Comparison of ENCODE assay signal across 16 cellular contexts in the genomic region with DNA sequence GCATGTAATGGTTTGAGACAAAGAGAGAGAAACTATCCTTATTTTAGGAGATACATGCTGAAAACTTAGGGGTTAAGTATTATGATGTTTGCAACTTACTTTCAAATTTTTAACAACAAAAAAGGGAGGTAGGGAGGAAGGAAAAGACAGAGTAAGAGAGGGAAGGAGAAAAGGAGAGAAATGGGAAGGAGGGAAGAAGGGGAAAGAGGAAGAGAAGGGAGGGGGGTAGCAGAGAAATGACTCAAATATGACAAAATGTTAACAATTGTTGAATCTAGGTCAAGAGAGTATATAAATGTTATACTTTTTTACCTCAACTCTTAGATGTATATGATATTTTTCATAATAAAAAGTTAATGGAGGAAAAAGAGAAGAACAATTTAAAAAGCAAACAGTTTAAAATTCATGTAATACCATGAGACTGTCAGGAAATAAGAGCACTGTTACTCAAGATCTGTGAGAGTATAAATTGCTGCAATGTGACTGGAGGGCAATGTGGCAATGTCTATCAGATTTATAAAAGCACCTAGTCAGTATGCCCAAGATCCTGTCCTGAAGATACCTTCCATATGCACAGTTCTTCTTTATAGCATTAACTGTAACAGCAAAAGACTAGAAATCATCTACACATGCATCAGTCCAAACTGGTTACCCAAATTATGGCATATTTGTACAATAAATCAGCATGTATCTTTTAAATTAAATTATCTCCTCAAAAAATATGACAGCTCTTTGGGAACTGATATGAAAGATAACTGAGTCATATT. TPM values are rescaled to one million over a fixed set of nuclear protein-coding genes. Genes with fewer than 3 reads are reported as not detected.
DNase-seq lines count a peak whose midpoint lies in the region; ATAC-seq and TF ChIP-seq lines count a peak whose summit lies in the region.
"Had no signal": no experiment of that assay in that cellular context is flagged by ENCODE, and none has a peak within 500 bp of the region (broad histone marks: within the 10 kb centered on the region; RNA-seq: fewer than 3 reads in every experiment).

No MANE protein-coding gene starts in this region.

- peaks cover 24 to 68% (median 54%) of the 10 kb centered on the region in 4 donors for H3K4me1 Mint-ChIP-seq in CD4-positive, CD25-positive, alpha-beta regulatory T cell
- H3K4me1 Mint-ChIP-seq in activated naive CD8-positive, alpha-beta T cell treated with anti-CD3 and anti-CD28 coated beads, Interleukin-2, amount 50 U/mL, for 24 hours: peaks cover 76% of the 10 kb centered on the region
- peaks cover 41% of the 10 kb centered on the region for H3K4me1 Mint-ChIP-seq in memory B cell

- no peaks in the 10 kb centered on the region for H3K27me3 ChIP-seq in CD4-positive, CD25-positive, alpha-beta regulatory T cell (ENCODE audit: control insufficient read depth, insufficient read depth, low read length)
- H3K27me3 ChIP-seq: heart right ventricle, vagina had no signal

- H3K36me3 Mint-ChIP-seq in CD4-positive, CD25-positive, alpha-beta regulatory T cell: peaks cover 37% of the 10 kb centered on the region
- peaks cover 58% of the 10 kb centered on the region for H3K36me3 Mint-ChIP-seq in activated naive CD8-positive, alpha-beta T cell treated with anti-CD3 and anti-CD28 coated beads, Interleukin-2, amount 50 U/mL, for 24 hours (ENCODE audit: low read depth)
- peaks cover 25% of the 10 kb centered on the region for H3K36me3 Mint-ChIP-seq in memory B cell

- DNase-seq in CD4-positive, CD25-positive, alpha-beta regulatory T cell: no peak
- no peak for DNase-seq in activated naive CD8-positive, alpha-beta T cell treated with anti-CD3 and anti-CD28 coated beads, Interleukin-2, amount 50 U/mL, for 24 hours
- DNase-seq in memory B cell (ENCODE audit: low spot score in 2 of 2) (no peak), NCI-H345 (lab: John Stamatoyannopoulos, UW) (no peak), COLO829 (ENCODE audit: low spot score) (no peak)
- DNase-seq: heart right ventricle, kidney, NCI-H1417 treated with DMSO at 0.1 percent for 48 hours, NCI-H510A treated with DMSO at 0.1 percent for 48 hours, OCI-M1 had no signal

- H3K4me3 ChIP-seq in CD4-positive, CD25-positive, alpha-beta regulatory T cell (ENCODE audit: low read depth, low read length): no peak overlapping the region
- no peak overlapping the region for H3K4me3 ChIP-seq in HEK293 (ENCODE audit: low read depth, low read length)
- H3K4me3 ChIP-seq: heart right ventricle, K562, vagina had no signal

- no peaks in the 10 kb centered on the region for H3K27me3 Mint-ChIP-seq in CD4-positive, CD25-positive, alpha-beta regulatory T cell
- no peaks in the 10 kb centered on the region for H3K27me3 Mint-ChIP-seq in activated naive CD8-positive, alpha-beta T cell treated with anti-CD3 and anti-CD28 coated beads, Interleukin-2, amount 50 U/mL, for 24 hours
- H3K27me3 Mint-ChIP-seq in memory B cell: no peaks in the 10 kb centered on the region
- H3K27me3 Mint-ChIP-seq: stimulated activated naive B cell treated with anti-CD40 and anti-IgM and Interleukin-4, amounts not matched to agents 10 μg/mL and 1 μg/mL and 100 μg/mL, for 72 hours had no signal

- CTCF ChIA-PET in HEK293 (lab: Yijun Ruan, JAX): no interaction called here

- peaks cover 18% of the 10 kb centered on the region for H3K36me3 ChIP-seq in CD4-positive, CD25-positive, alpha-beta regulatory T cell (ENCODE audit: control insufficient read depth, insufficient read depth, low read length)
- H3K36me3 ChIP-seq in HEK293 (ENCODE audit: control insufficient read depth in 2 of 2, insufficient read depth in 1 of 2, low read length in 2 of 2): peaks cover 3 to 5% of the 10 kb centered on the region in 2 experiments; a peak in 2 of 3 replicates
- H3K36me3 ChIP-seq: vagina had no signal

- no peak for ATAC-seq in CD4-positive, CD25-positive, alpha-beta regulatory T cell (ENCODE audit: low read depth in 2 of 2)
- ATAC-seq in activated naive CD8-positive, alpha-beta T cell treated with anti-CD3 and anti-CD28 coated beads, Interleukin-2, amount 50 U/mL, for 24 hours: no peak
- no peak for ATAC-seq in memory B cell (ENCODE audit: low read depth)
- ATAC-seq in GM19463 (IDR thresholded peaks at IDR 0.05; ENCODE audit: unreplicated experiment): no peak
- ATAC-seq: heart right ventricle, K562 had no signal

- POLR2A ChIA-PET in HEK293 (lab: Yijun Ruan, JAX): no interaction called here

- no peaks in the 10 kb centered on the region for H3K9me3 Mint-ChIP-seq in CD4-positive, CD25-positive, alpha-beta regulatory T cell
- no peaks in the 10 kb centered on the region for H3K9me3 Mint-ChIP-seq in activated naive CD8-positive, alpha-beta T cell treated with anti-CD3 and anti-CD28 coated beads, Interleukin-2, amount 50 U/mL, for 24 hours
- H3K9me3 Mint-ChIP-seq in memory B cell: peaks cover under 1% of the 10 kb centered on the region
- H3K9me3 Mint-ChIP-seq: stimulated activated naive B cell treated with anti-CD40 and anti-IgM and Interleukin-4, amounts not matched to agents 10 μg/mL and 1 μg/mL and 100 μg/mL, for 72 hours had no signal

- H3K27ac ChIP-seq in CD4-positive, CD25-positive, alpha-beta regulatory T cell (ENCODE audit: insufficient read depth, low read length, poor library complexity, severe bottlenecking): no peak overlapping the region
- H3K27ac ChIP-seq in HEK293 (ENCODE audit: extremely low read depth, low read depth, low read length): no peak overlapping the region
- H3K27ac ChIP-seq: heart right ventricle, vagina, VCaP had no signal

- H3K27ac Mint-ChIP-seq in CD4-positive, CD25-positive, alpha-beta regulatory T cell: peak overlapping the region in 2 of 3 donors; percentile 79 to 89
- peak overlapping the region; percentile 67 for H3K27ac Mint-ChIP-seq in activated naive CD8-positive, alpha-beta T cell treated with anti-CD3 and anti-CD28 coated beads, Interleukin-2, amount 50 U/mL, for 24 hours
- H3K27ac Mint-ChIP-seq in memory B cell: peak overlapping the region; percentile 8
- H3K27ac Mint-ChIP-seq: stimulated activated naive B cell treated with anti-CD40 and anti-IgM and Interleukin-4, amounts not matched to agents 10 μg/mL and 1 μg/mL and 100 μg/mL, for 72 hours had no signal

- no peak for TF ChIP-seq CTCF in HEK293 (tag by site-specific recombination; IDR thresholded peaks at IDR 0.05)

- no peak overlapping the region for H3K4me3 Mint-ChIP-seq in CD4-positive, CD25-positive, alpha-beta regulatory T cell
- no peak overlapping the region for H3K4me3 Mint-ChIP-seq in activated naive CD8-positive, alpha-beta T cell treated with anti-CD3 and anti-CD28 coated beads, Interleukin-2, amount 50 U/mL, for 24 hours
- peak overlapping the region; percentile 3 for H3K4me3 Mint-ChIP-seq in memory B cell

- peaks cover 10% of the 10 kb centered on the region for H3K4me1 ChIP-seq in CD4-positive, CD25-positive, alpha-beta regulatory T cell (ENCODE audit: control insufficient read depth, insufficient read depth, low read length, poor library complexity, severe bottlenecking)
- H3K4me1 ChIP-seq in HEK293 (ENCODE audit: control insufficient read depth, insufficient read depth, low read length): peaks cover 2% of the 10 kb centered on the region; the same call in 1 of the 2 replicates

- no peaks in the 10 kb centered on the region for H3K9me3 ChIP-seq in CD4-positive, CD25-positive, alpha-beta regulatory T cell (ENCODE audit: control insufficient read depth in 2 of 2, low read length in 2 of 2)
- no peaks in the 10 kb centered on the region for H3K9me3 ChIP-seq in HEK293 (ENCODE audit: control insufficient read depth, insufficient read depth, low read depth, low read length)
- H3K9me3 ChIP-seq: heart right ventricle, vagina had no signal

TF ChIP-seq in HEK293, 187 proteins besides CTCF, POLR2A, EP300 and RAD21:
- TF ChIP-seq ZNF660 (tag by site-specific recombination; IDR thresholded peaks at IDR 0.05) (no peak), ZBTB48 (tag by site-specific recombination; IDR thresholded peaks at IDR 0.05) (no peak), ZNF366 (tag by site-specific recombination; conservative IDR thresholded peaks at IDR 0.05) (peak; percentile 72), PRDM1 (tag by site-specific recombination; IDR thresholded peaks at IDR 0.05) (peak; percentile 53)
TF ChIP-seq in HEK293: peak in this region for 2.

RNA-seq across cellular contexts. Expression of a gene that starts 16.3 kb away (rescaled TPM):
- 40.7 TPM for total RNA-seq in CD4-positive, CD25-positive, alpha-beta regulatory T cell
- polyA plus RNA-seq in CD4-positive, CD25-positive, alpha-beta regulatory T cell: 10 to 100 TPM; 20.6 to 26.0 (median 24.9) TPM

Comparison
In these comparisons a context has a peak if more than half of its experiments do, and no peak if none do; other contexts are left out.
1. H3K27ac Mint-ChIP-seq: peak in every context shown above with its lines; median percentile 84 in CD4-positive, CD25-positive, alpha-beta regulatory T cell; 67 in activated naive CD8-positive, alpha-beta T cell treated with anti-CD3 and anti-CD28 coated beads, Interleukin-2, amount 50 U/mL, for 24 hours; 8 in memory B cell.